Comparison of ENCODE assay signal across 12 cellular contexts in genomic region chr13:72458701-72459100, GRCh38.
A peak's percentile ranks its signal among the peaks of the same experiment; 100 is the strongest.
DNase-seq lines count a peak whose midpoint lies in the region; ATAC-seq, FAIRE-seq and TF ChIP-seq lines count a peak whose summit lies in the region.
"Had no signal": no experiment of that assay in that cellular context is flagged by ENCODE, and none has a peak within 500 bp of the region (broad histone marks: within the 10 kb centered on the region; RNA-seq: fewer than 3 reads in every experiment).

No MANE protein-coding gene starts in this region.

- peak; percentile 68 for FAIRE-seq in endometrium (lab: Jason Lieb, UNC)

- no peak overlapping the region for H3K4me3 Mint-ChIP-seq in neural progenitor cell
- H3K4me3 Mint-ChIP-seq in natural killer cell, result no peak overlapping the region
- H3K4me3 Mint-ChIP-seq: CD8-positive, alpha-beta memory T cell; effector memory CD8-positive, alpha-beta T cell; naive B cell had no signal

- H3K27me3 ChIP-seq in MM.1S (replicated peaks; ENCODE audit: insufficient read depth, low read length) (no peaks in the 10 kb centered on the region), neural progenitor cell (no peaks in the 10 kb centered on the region), tibial artery (no peaks in the 10 kb centered on the region)

- H3K9me3 Mint-ChIP-seq in neural progenitor cell (no peaks in the 10 kb centered on the region), natural killer cell (peaks cover 10 to 15% of the 10 kb centered on the region in 2 donors)

- H3K9ac ChIP-seq in MM.1S (ENCODE audit: low read length), result no peak overlapping the region
- H3K9ac ChIP-seq in neural progenitor cell, result no peak overlapping the region

- H3K4me3 ChIP-seq in MM.1S (ENCODE audit: low read length), result no peak overlapping the region
- no peak overlapping the region for H3K4me3 ChIP-seq in neural progenitor cell
- H3K4me3 ChIP-seq in tibial artery, result no peak overlapping the region
- H3K4me3 ChIP-seq: skin epidermis had no signal

- H3K4me2 ChIP-seq in MM.1S (ENCODE audit: low read depth, low read length) (no peak overlapping the region), neural progenitor cell (no peak overlapping the region)

- H4K20me1 ChIP-seq in MM.1S (ENCODE audit: insufficient read depth, low read length), result no peaks in the 10 kb centered on the region
- no peaks in the 10 kb centered on the region for H4K20me1 ChIP-seq in neural progenitor cell (ENCODE audit: low read depth)

- no peaks in the 10 kb centered on the region for H3K9me3 ChIP-seq in MM.1S (replicated peaks; ENCODE audit: insufficient read depth, low read length)
- no peaks in the 10 kb centered on the region for H3K9me3 ChIP-seq in neural progenitor cell (ENCODE audit: low read depth)
- H3K9me3 ChIP-seq in tibial artery, result no peaks in the 10 kb centered on the region

- peak; percentile 63 for ATAC-seq in GM19395 (IDR thresholded peaks at IDR 0.05; ENCODE audit: unreplicated experiment)
- ATAC-seq in natural killer cell, result no peak
- ATAC-seq: effector memory CD8-positive, alpha-beta T cell had no signal

- POLR2A ChIA-PET in HEK293T (lab: Yijun Ruan, JAX), result no interaction called here

- H3K27ac ChIP-seq in MM.1S (ENCODE audit: low read length) (no peak overlapping the region), neural progenitor cell (no peak overlapping the region), tibial artery (no peak overlapping the region)
- H3K27ac ChIP-seq: skin epidermis had no signal

- intact Hi-C loops in natural killer cell (cut with micrococcal nuclease) (no loop called here), tibial artery (cut with DNase I; ENCODE audit: low total_unique reads) (no loop called here)

- no peaks in the 10 kb centered on the region; the same call in 1 of the 2 replicates for H3K4me1 ChIP-seq in MM.1S (ENCODE audit: low read length)
- H3K4me1 ChIP-seq in neural progenitor cell, result peaks cover 8% of the 10 kb centered on the region
- H3K4me1 ChIP-seq in tibial artery, result no peaks in the 10 kb centered on the region

- no peaks in the 10 kb centered on the region for H3F3A ChIP-seq in MM.1S (ENCODE audit: insufficient read depth, low read length)
- H3F3A ChIP-seq in neural progenitor cell (ENCODE audit: low read depth), result no peaks in the 10 kb centered on the region

- H3K36me3 Mint-ChIP-seq in neural progenitor cell (no peaks in the 10 kb centered on the region), natural killer cell (no peaks in the 10 kb centered on the region)
- H3K36me3 Mint-ChIP-seq: CD8-positive, alpha-beta memory T cell; naive B cell had no signal

- DNase-seq in MM.1S (peak; percentile 31), neural progenitor cell (ENCODE audit: low spot score) (peak; percentile 38), natural killer cell (no peak), tibial artery (no peak), HEK293T (ENCODE audit: extremely low spot score) (no peak)
- no peak for DNase-seq in effector CD8-positive, alpha-beta T cell (lab: John Stamatoyannopoulos, UW)
- DNase-seq: CD8-positive, alpha-beta memory T cell; effector memory CD8-positive, alpha-beta T cell; naive B cell had no signal

- peaks cover 29% of the 10 kb centered on the region for H3K4me1 Mint-ChIP-seq in neural progenitor cell
- no peaks in the 10 kb centered on the region for H3K4me1 Mint-ChIP-seq in natural killer cell
- H3K4me1 Mint-ChIP-seq: CD8-positive, alpha-beta memory T cell; naive B cell had no signal

- H2AFZ ChIP-seq in MM.1S (ENCODE audit: low read length) (no peak overlapping the region), neural progenitor cell (replicated peaks) (no peak overlapping the region)

- no peak for TF ChIP-seq CTCF in MM.1S (IDR thresholded peaks at IDR 0.05; ENCODE audit: low read length)
- no peak for TF ChIP-seq CTCF in neural progenitor cell (IDR thresholded peaks at IDR 0.05)
- TF ChIP-seq CTCF in natural killer cell (IDR thresholded peaks at IDR 0.05), result no peak
- TF ChIP-seq CTCF in tibial artery (IDR thresholded peaks at IDR 0.05), result no peak

- H3K27ac Mint-ChIP-seq in neural progenitor cell, result no peak overlapping the region
- no peak overlapping the region for H3K27ac Mint-ChIP-seq in natural killer cell
- H3K27ac Mint-ChIP-seq: CD8-positive, alpha-beta memory T cell; effector memory CD8-positive, alpha-beta T cell; naive B cell had no signal

- no peaks in the 10 kb centered on the region for H3K27me3 Mint-ChIP-seq in neural progenitor cell (ENCODE audit: insufficient read depth, low read depth)
- H3K27me3 Mint-ChIP-seq in natural killer cell (ENCODE audit: low read depth in 2 of 2), result no peaks in the 10 kb centered on the region
- H3K27me3 Mint-ChIP-seq: CD8-positive, alpha-beta memory T cell; effector memory CD8-positive, alpha-beta T cell; naive B cell had no signal

- no peaks in the 10 kb centered on the region for H3K36me3 ChIP-seq in MM.1S (replicated peaks; ENCODE audit: insufficient read depth, low read length)
- H3K36me3 ChIP-seq in neural progenitor cell, result no peaks in the 10 kb centered on the region
- no peaks in the 10 kb centered on the region for H3K36me3 ChIP-seq in tibial artery

- H3K79me2 ChIP-seq in MM.1S (ENCODE audit: low read length) (no peaks in the 10 kb centered on the region), neural progenitor cell (ENCODE audit: low read depth) (no peaks in the 10 kb centered on the region)

- CTCF ChIA-PET in HEK293T (lab: Yijun Ruan, JAX), result no interaction called here

- H3K9me2 ChIP-seq in MM.1S (replicated peaks; ENCODE audit: insufficient read depth, low read length), result no peaks in the 10 kb centered on the region

TF ChIP-seq in HEK293T, 16 proteins besides CTCF, POLR2A, EP300 and RAD21:
- no peak for TF ChIP-seq CTBP1 (IDR thresholded peaks at IDR 0.05; ENCODE audit: borderline replicate concordance)
- TF ChIP-seq ARNT (IDR thresholded peaks at IDR 0.05), result no peak
- TF ChIP-seq HDGF (IDR thresholded peaks at IDR 0.05; ENCODE audit: borderline replicate concordance), result no peak
- no peak for TF ChIP-seq BHLHE40 (IDR thresholded peaks at IDR 0.05; ENCODE audit: borderline replicate concordance)
- TF ChIP-seq FOXM1 (IDR thresholded peaks at IDR 0.05; ENCODE audit: borderline replicate concordance), result no peak
- no peak for TF ChIP-seq ELF4 (IDR thresholded peaks at IDR 0.05)
- no peak for TF ChIP-seq FOXA1 (IDR thresholded peaks at IDR 0.05)
- TF ChIP-seq FOXK2 (IDR thresholded peaks at IDR 0.05), result no peak
- TF ChIP-seq ZNF384 (IDR thresholded peaks at IDR 0.05), result no peak
- TF ChIP-seq NFRKB (IDR thresholded peaks at IDR 0.05), result no peak
- no peak for TF ChIP-seq L3MBTL2 (conservative IDR thresholded peaks at IDR 0.05)
- TF ChIP-seq SUZ12 (IDR thresholded peaks at IDR 0.05), result no peak
- TF ChIP-seq PKNOX1 (IDR thresholded peaks at IDR 0.05), result no peak

Comparison
In these comparisons a context has a peak if more than half of its experiments do, and no peak if none do; other contexts are left out.
1. DNase-seq: peak in MM.1S (single experiment) and neural progenitor cell (single experiment); none in natural killer cell (single experiment), tibial artery (0 of 2), effector CD8-positive, alpha-beta T cell (single experiment) and HEK293T (single experiment).